8 cellular contexts compared by ENCODE assay signal in genomic region chr7:33744293-33744692, GRCh38.
DNase-seq lines count a peak whose midpoint lies in the region; ATAC-seq and TF ChIP-seq lines count a peak whose summit lies in the region.

No MANE protein-coding gene starts in this region.

- peaks cover 5% of the 10 kb centered on the region for H3K4me1 Mint-ChIP-seq in mesothelial cell of epicardium

- TF ChIP-seq POLR2A in esophagus squamous epithelium (IDR thresholded peaks at IDR 0.05) (no peak), upper lobe of left lung (IDR thresholded peaks at IDR 0.05) (no peak), prostate gland (IDR thresholded peaks at IDR 0.05) (no peak)

- H3K4me3 ChIP-seq in heart right ventricle, result no peak overlapping the region
- H3K4me3 ChIP-seq in esophagus squamous epithelium, result no peak overlapping the region
- no peak overlapping the region for H3K4me3 ChIP-seq in upper lobe of left lung
- no peak overlapping the region for H3K4me3 ChIP-seq in prostate gland

- TF ChIP-seq CTCF in heart right ventricle (IDR thresholded peaks at IDR 0.05) (peak in 8 of 9 donors; percentile 7 to 58 (median 38)), esophagus squamous epithelium (IDR thresholded peaks at IDR 0.05) (peak in 4 of 6 experiments; percentile 14 to 55 (median 30)), upper lobe of left lung (IDR thresholded peaks at IDR 0.05) (peak in 5 of 6 experiments; percentile 9 to 32 (median 14)), prostate gland (IDR thresholded peaks at IDR 0.05) (peak in 2 of 4 experiments; percentile 23 to 37), mesothelial cell of epicardium (IDR thresholded peaks at IDR 0.05; ENCODE audit: unreplicated experiment) (no peak)

- H3K4me1 ChIP-seq in heart right ventricle (peaks cover 0 to 11% (median 0%) of the 10 kb centered on the region in 9 donors), esophagus squamous epithelium (peaks cover 0 to 8% (median 0%) of the 10 kb centered on the region in 3 donors), upper lobe of left lung (peaks cover 0 to 17% (median 7%) of the 10 kb centered on the region in 4 donors), prostate gland (replicated peaks) (no peaks in the 10 kb centered on the region)

- no peak for TF ChIP-seq EP300 in upper lobe of left lung (IDR thresholded peaks at IDR 0.05)

- ATAC-seq in heart right ventricle, result no peak
- ATAC-seq in Right ventricle myocardium superior (ENCODE audit: poor library complexity), result no peak
- no peak for ATAC-seq in upper lobe of left lung (ENCODE audit: low FRiP score in 2 of 2)
- ATAC-seq in HG02610 (IDR thresholded peaks at IDR 0.05; ENCODE audit: unreplicated experiment), result no peak

- peaks cover 6% of the 10 kb centered on the region for H3K27me3 Mint-ChIP-seq in mesothelial cell of epicardium (ENCODE audit: low read depth)

- no peaks in the 10 kb centered on the region for H3K27me3 ChIP-seq in heart right ventricle
- no peaks in the 10 kb centered on the region for H3K27me3 ChIP-seq in esophagus squamous epithelium
- no peaks in the 10 kb centered on the region for H3K27me3 ChIP-seq in upper lobe of left lung
- H3K27me3 ChIP-seq in prostate gland (replicated peaks; ENCODE audit: insufficient read depth), result no peaks in the 10 kb centered on the region

- H3K4me3 Mint-ChIP-seq in mesothelial cell of epicardium, result no peak overlapping the region

- no peaks in the 10 kb centered on the region for H3K36me3 Mint-ChIP-seq in mesothelial cell of epicardium

- H3K36me3 ChIP-seq in heart right ventricle (no peaks in the 10 kb centered on the region), esophagus squamous epithelium (no peaks in the 10 kb centered on the region), upper lobe of left lung (no peaks in the 10 kb centered on the region), prostate gland (no peaks in the 10 kb centered on the region)

- no peak overlapping the region for H3K27ac Mint-ChIP-seq in mesothelial cell of epicardium

- no peaks in the 10 kb centered on the region for H3K9me3 Mint-ChIP-seq in mesothelial cell of epicardium

- H3K9me3 ChIP-seq in heart right ventricle (no peaks in the 10 kb centered on the region), esophagus squamous epithelium (no peaks in the 10 kb centered on the region), upper lobe of left lung (no peaks in the 10 kb centered on the region), prostate gland (no peaks in the 10 kb centered on the region)

- intact Hi-C loops in heart right ventricle (cut with DNase I) (loop anchor here in 4 of 10 donors (1.0 to 10.0 kb wide), 4 partner anchors 28 to 499 kb away; no protein-coding TSS in a partner anchor), Right ventricle myocardium superior (cut with DNase I) (no loop called here), esophagus squamous epithelium (cut with DNase I) (no loop called here), prostate gland (cut with DNase I) (loop anchor here (10.0 kb wide), 1 partner anchor 499 kb away; no protein-coding TSS in a partner anchor)

- DNase-seq in heart right ventricle (no peak), Right ventricle myocardium superior (no peak), NCI-H524 treated with DMSO at 0.1 percent for 48 hours (lab: John Stamatoyannopoulos, UW) (peak; percentile 4), esophagus squamous epithelium (lab: John Stamatoyannopoulos, UW) (no peak), upper lobe of left lung (no peak), prostate gland (ENCODE audit: low spot score) (no peak), mesothelial cell of epicardium (ENCODE audit: low spot score in 2 of 2, unreplicated experiment in 2 of 2) (no peak)

- 98 to 99% methylated on average over 2 of the region's 2 CpGs for WGBS in heart right ventricle, 2 donors
- 92 to 100% methylated on average over 2 of the region's 2 CpGs for WGBS in esophagus squamous epithelium, 2 donors
- WGBS in upper lobe of left lung, 2 donors, result 92 to 94% methylated on average over 2 of the region's 2 CpGs
- 97% methylated on average over 2 of the region's 2 CpGs for WGBS in prostate gland

- H3K27ac ChIP-seq in heart right ventricle (no peak overlapping the region), esophagus squamous epithelium (peak overlapping the region in 2 of 4 donors; percentile 27 to 47), upper lobe of left lung (no peak overlapping the region), prostate gland (peak overlapping the region in 1 of 2 donors; percentile 59)
